In genomic region chr6:143158113-143158581, GRCh38 we compare ENCODE assay signal across 17 cellular contexts.
DNase-seq lines count a peak whose midpoint lies in the region; ATAC-seq, FAIRE-seq and TF ChIP-seq lines count a peak whose summit lies in the region.
"Had no signal": no experiment of that assay in that cellular context is flagged by ENCODE, and none has a peak within 500 bp of the region (broad histone marks: within the 10 kb centered on the region; RNA-seq: fewer than 3 reads in every experiment).

No MANE protein-coding gene starts in this region.

- H2AFZ ChIP-seq in K562 (ENCODE audit: low read depth, low read length) (no peak overlapping the region), PC-9 (no peak overlapping the region)

- DNase-seq in Daoy (ENCODE audit: low read depth) (peak; percentile 17), LNCaP clone FGC (ENCODE audit: low read depth) (peak; percentile 67), K562 (ENCODE audit: extremely low read depth in 1 of 4, low spot score in 3 of 4) (peak in 1 of 4 experiments; percentile 47), right lobe of liver (no peak), PC-9 (no peak), hepatic stellate cell (ENCODE audit: low spot score) (no peak)
- DNase-seq in activated CD4-positive, CD25-positive, alpha-beta regulatory T cell (lab: John Stamatoyannopoulos, UW), result no peak
- DNase-seq in stimulated activated CD4-positive, alpha-beta T cell treated with anti-CD3 and anti-CD28 coated beads, Interleukin-4, amount 100 ng/mL, for 1 hour, result no peak
- DNase-seq: activated CD4-positive, alpha-beta T cell treated with anti-CD3 and anti-CD28 coated beads, Interleukin-2, amount 50 U/mL, for 4 hours; effector memory CD4-positive, alpha-beta T cell; NCI-H1092 treated with DMSO at 0.1 percent for 48 hours; NCI-H446 treated with DMSO at 0.1 percent for 48 hours; retina; stimulated activated CD4-positive, alpha-beta T cell treated with anti-CD3 and anti-CD28 coated beads, Interleukin-2, amount 100 ng/mL, for 48 hours; stimulated activated naive B cell treated with anti-CD40 and anti-IgM and Interleukin-4, amounts not matched to agents 10 μg/mL and 1 μg/mL and 100 μg/mL, for 72 hours had no signal

- no peaks in the 10 kb centered on the region for H3K27me3 ChIP-seq in K562 (ENCODE audit: control insufficient read depth in 2 of 2, insufficient read depth in 2 of 2, low read length in 2 of 2)
- H3K27me3 ChIP-seq in right lobe of liver, result no peaks in the 10 kb centered on the region
- no peaks in the 10 kb centered on the region for H3K27me3 ChIP-seq in PC-9 (ENCODE audit: insufficient read depth, low read depth)
- H3K27me3 ChIP-seq: BLaER1 treated with 17β-estradiol and CSF1 and Interleukin-3, amounts not matched to agents 10 nM and 100 nM had no signal

- CTCF ChIA-PET in K562 (lab: Yijun Ruan, JAX; ENCODE audit: low intra/inter-chr PET ratio) (no interaction called here), PC-9 (lab: Charles Lee) (no interaction called here)

- TF ChIP-seq RAD21 in K562 (CRISPR knock-in tag; conservative IDR thresholded peaks at IDR 0.05 in 1 of 2, IDR thresholded peaks at IDR 0.05 in 1 of 2), result no peak

- TF ChIP-seq EP300 in K562 (IDR thresholded peaks at IDR 0.05; ENCODE audit: low read length), result peak; percentile 18; the same call in 1 of the 2 replicates

- no peak for TF ChIP-seq CTCF in LNCaP clone FGC (IDR thresholded peaks at IDR 0.05; ENCODE audit: control insufficient read depth, extremely low read depth, insufficient read depth)
- TF ChIP-seq CTCF in K562 (IDR thresholded peaks at IDR 0.05 in 2 of 3, conservative IDR thresholded peaks at IDR 0.05 in 1 of 3; ENCODE audit: insufficient read depth in 2 of 3, low read depth in 1 of 3, low read length in 3 of 3), result no peak
- no peak for TF ChIP-seq CTCF in right lobe of liver (IDR thresholded peaks at IDR 0.05)
- TF ChIP-seq CTCF in PC-9 (conservative IDR thresholded peaks at IDR 0.05), result no peak

- H3K4me2 ChIP-seq in K562 (ENCODE audit: insufficient read depth, low read length) (no peak overlapping the region), PC-9 (no peak overlapping the region)

- H3K36me3 ChIP-seq in K562 (ENCODE audit: control insufficient read depth, insufficient read depth, low read length) (peaks cover 4% of the 10 kb centered on the region; the same call in 2 of the 3 replicates), right lobe of liver (no peaks in the 10 kb centered on the region), PC-9 (ENCODE audit: low read depth) (no peaks in the 10 kb centered on the region; the same call in 1 of the 2 replicates)
- H3K36me3 ChIP-seq: BLaER1 treated with 17β-estradiol and CSF1 and Interleukin-3, amounts not matched to agents 10 nM and 100 nM had no signal

- ATAC-seq in K562 (peak; percentile 61), right lobe of liver (peak; percentile 64 to 90 (median 76))
- ATAC-seq: stimulated activated naive B cell treated with anti-CD40 and anti-IgM and Interleukin-4, amounts not matched to agents 10 μg/mL and 1 μg/mL and 100 μg/mL, for 72 hours had no signal

- BruUV-seq in K562 (replicated peaks; lab: Mats Ljungman, UMichigan) (no TSS peak), PC-9 (replicated peaks; lab: Mats Ljungman, UMichigan) (no TSS peak)

- H3K27ac ChIP-seq in K562 (ENCODE audit: extremely low read depth, low read depth, low read length) (no peak overlapping the region; the same call in 2 of the 3 replicates), right lobe of liver (no peak overlapping the region), PC-9 (no peak overlapping the region)
- H3K27ac ChIP-seq: BLaER1 treated with 17β-estradiol and CSF1 and Interleukin-3, amounts not matched to agents 10 nM and 100 nM had no signal

- WGBS in K562 (ENCODE audit: insufficient coverage, low coverage, missing lambda C conversion rate), result 22% methylated on average over 3 of the region's 3 CpGs
- WGBS in right lobe of liver (ENCODE audit: insufficient coverage, low coverage, low lambda C conversion rate, missing lambda C conversion rate), result 9% methylated on average over 3 of the region's 3 CpGs

- intact Hi-C loops in K562 (cut with micrococcal nuclease) (no loop called here), right lobe of liver (cut with DNase I) (no loop called here), PC-9 (cut with micrococcal nuclease; ENCODE audit: unreplicated experiment) (no loop called here)

- H3K9me3 ChIP-seq in K562 (replicated peaks; ENCODE audit: control insufficient read depth, insufficient read depth, low read depth, low read length) (no peaks in the 10 kb centered on the region; the same call in 1 of the 2 replicates), right lobe of liver (no peaks in the 10 kb centered on the region), PC-9 (ENCODE audit: insufficient read depth, low read depth) (no peaks in the 10 kb centered on the region)
- H3K9me3 ChIP-seq: BLaER1 treated with 17β-estradiol and CSF1 and Interleukin-3, amounts not matched to agents 10 nM and 100 nM had no signal

- H3K4me1 ChIP-seq in K562 (replicated peaks in 1 of 2; ENCODE audit: control insufficient read depth in 2 of 2, insufficient read depth in 2 of 2, low read length in 2 of 2) (peaks cover 5 to 22% of the 10 kb centered on the region in 2 experiments; a peak in 4 of 5 replicates), right lobe of liver (peaks cover 0 to 14% (median 2%) of the 10 kb centered on the region in 4 donors), PC-9 (replicated peaks; ENCODE audit: insufficient read depth) (0 out of 2 replicates have a peak, but pooled peaks cover 7% of the 10 kb centered on the region)

- TF ChIP-seq POLR2A in K562 (conservative IDR thresholded peaks at IDR 0.05) (no peak), right lobe of liver (IDR thresholded peaks at IDR 0.05) (no peak)

- FAIRE-seq in K562 (lab: Jason Lieb, UNC), result no peak
- FAIRE-seq: keratinocyte had no signal

- no peak overlapping the region for H3K4me3 ChIP-seq in LNCaP clone FGC (ENCODE audit: low read depth, low read length)
- no peak overlapping the region for H3K4me3 ChIP-seq in K562
- no peak overlapping the region for H3K4me3 ChIP-seq in right lobe of liver
- H3K4me3 ChIP-seq in PC-9, result no peak overlapping the region
- H3K4me3 ChIP-seq: BLaER1 treated with 17β-estradiol and CSF1 and Interleukin-3, amounts not matched to agents 10 nM and 100 nM had no signal

- no peaks in the 10 kb centered on the region for H3K9me2 ChIP-seq in PC-9 (ENCODE audit: insufficient read depth)

- H3K79me2 ChIP-seq in K562 (ENCODE audit: control insufficient read depth, insufficient read depth, low read length), result 0 out of 3 replicates have a peak, but pooled peaks cover 7% of the 10 kb centered on the region
- H3K79me2 ChIP-seq in PC-9 (ENCODE audit: low read depth), result no peaks in the 10 kb centered on the region; the same call in 1 of the 2 replicates

- no peaks in the 10 kb centered on the region for H3F3A ChIP-seq in PC-9 (ENCODE audit: insufficient read depth, low read depth)

- in situ Hi-C loops in K562 (cut with MboI), result no loop called here

- H4K20me1 ChIP-seq in K562 (replicated peaks; ENCODE audit: control insufficient read depth, insufficient read depth, low read length) (no peaks in the 10 kb centered on the region), PC-9 (ENCODE audit: insufficient read depth) (no peaks in the 10 kb centered on the region)
- H4K20me1 ChIP-seq: BLaER1 treated with 17β-estradiol and CSF1 and Interleukin-3, amounts not matched to agents 10 nM and 100 nM had no signal

- H3K9me1 ChIP-seq in K562 (ENCODE audit: control insufficient read depth, insufficient read depth, low read length), result no peaks in the 10 kb centered on the region

- H3K9ac ChIP-seq in K562 (ENCODE audit: insufficient read depth in 1 of 2, low read depth in 2 of 2, low read length in 2 of 2), result no peak overlapping the region; a peak in 1 of 4 replicates
- H3K9ac ChIP-seq: BLaER1 treated with 17β-estradiol and CSF1 and Interleukin-3, amounts not matched to agents 10 nM and 100 nM had no signal

- POLR2A ChIA-PET in K562 (lab: Yijun Ruan, JAX) (interaction anchor here (0.6 to 1.5 kb wide), 5 partner anchors 9 to 107 kb away, joined by 3 to 7 read pairs (median 3); no protein-coding TSS in a partner anchor), PC-9 (lab: Charles Lee; ENCODE audit: unreplicated experiment) (no interaction called here)

TF ChIP-seq in K562, 482 proteins besides CTCF, POLR2A, EP300 and RAD21 (continues in another document):
- TF ChIP-seq ZNF324 (CRISPR knock-in tag; IDR thresholded peaks at IDR 0.05), result no peak
- TF ChIP-seq ZFPM2 (CRISPR knock-in tag; IDR thresholded peaks at IDR 0.05), result no peak
- peak in 1 of 2 experiments; percentile 45; a peak in 1 of 4 replicates for TF ChIP-seq FOXA3 (CRISPR knock-in tag; conservative IDR thresholded peaks at IDR 0.05 in 1 of 2, IDR thresholded peaks at IDR 0.05 in 1 of 2)
- no peak for TF ChIP-seq ZNF699 (CRISPR knock-in tag; IDR thresholded peaks at IDR 0.05; ENCODE audit: insufficient replicate concordance)
- TF ChIP-seq TRIM25 (IDR thresholded peaks at IDR 0.05; ENCODE audit: borderline replicate concordance), result no peak
- no peak for TF ChIP-seq FOXJ2 (tag; IDR thresholded peaks at IDR 0.05)
- TF ChIP-seq CSDE1 (IDR thresholded peaks at IDR 0.05), result no peak
- TF ChIP-seq ZNF146 (CRISPR knock-in tag; IDR thresholded peaks at IDR 0.05; ENCODE audit: unreplicated experiment), result no peak
- TF ChIP-seq ZBTB34 (CRISPR knock-in tag; IDR thresholded peaks at IDR 0.05), result no peak

Comparison
In these comparisons a context has a peak if more than half of its experiments do, and no peak if none do; other contexts are left out.
1. DNase-seq: peak in Daoy (single experiment) and LNCaP clone FGC (single experiment); none in right lobe of liver (0 of 3), PC-9 (0 of 2), activated CD4-positive, CD25-positive, alpha-beta regulatory T cell (0 of 4), hepatic stellate cell (single experiment) and stimulated activated CD4-positive, alpha-beta T cell treated with anti-CD3 and anti-CD28 coated beads, Interleukin-4, amount 100 ng/mL, for 1 hour (single experiment).